In genomic region chr10:3774018-3774813, GRCh38 we compare ENCODE assay signal across 10 cellular contexts. TPM values are rescaled to one million over a fixed set of nuclear protein-coding genes. Genes with fewer than 3 reads are reported as not detected.
A peak's percentile ranks its signal among the peaks of the same experiment; 100 is the strongest.
DNase-seq lines count a peak whose midpoint lies in the region; ATAC-seq, FAIRE-seq and TF ChIP-seq lines count a peak whose summit lies in the region.
"Had no signal": no experiment of that assay in that cellular context is flagged by ENCODE, and none has a peak within 500 bp of the region (broad histone marks: within the 10 kb centered on the region; RNA-seq: fewer than 3 reads in every experiment).

No MANE protein-coding gene starts in this region.

- WGBS in HepG2 (ENCODE audit: low lambda C conversion rate) = 95% methylated on average over 16 of the region's 17 CpGs

- peaks cover 23% of the 10 kb centered on the region for H4K20me1 ChIP-seq in HepG2 (ENCODE audit: insufficient read depth, low read length)

- H3K4me3 ChIP-seq in cardiac fibroblast (replicated peaks in 1 of 2; ENCODE audit: low read depth in 2 of 2, low read length in 2 of 2) (no peak overlapping the region), HepG2 (replicated peaks in 1 of 3; ENCODE audit: insufficient read depth in 1 of 3, low read depth in 2 of 3, low read length in 3 of 3) (no peak overlapping the region), vagina (no peak overlapping the region)

- peaks cover 17 to 30% of the 10 kb centered on the region in 2 donors for H3K36me3 Mint-ChIP-seq in activated naive CD4-positive, alpha-beta T cell treated with anti-CD3 and anti-CD28 coated beads, Interleukin-2, amount 50 U/mL, for 72 hours

- H3K79me2 ChIP-seq in HepG2 (ENCODE audit: insufficient read depth, low read length) = peaks cover 7% of the 10 kb centered on the region

- no peak for TF ChIP-seq EP300 in HepG2 (IDR thresholded peaks at IDR 0.05; ENCODE audit: low read depth in 2 of 2, low read length in 2 of 2)
- no peak for TF ChIP-seq EP300 in HepG2 (CRISPR knock-in tag; IDR thresholded peaks at IDR 0.05; ENCODE audit: borderline replicate concordance)

- peaks cover 14% of the 10 kb centered on the region for H3K4me1 ChIP-seq in HepG2 (ENCODE audit: insufficient read depth, low read length)
- peaks cover 52% of the 10 kb centered on the region for H3K4me1 ChIP-seq in vagina

- no peak for TF ChIP-seq CTCF in cardiac fibroblast (IDR thresholded peaks at IDR 0.05; ENCODE audit: low read depth, low read length)
- no peak for TF ChIP-seq CTCF in HepG2 (CRISPR knock-in tag; IDR thresholded peaks at IDR 0.05)
- no peak for TF ChIP-seq CTCF in vagina (IDR thresholded peaks at IDR 0.05)

- FAIRE-seq in HepG2 (lab: Jason Lieb, UNC) = no peak
- FAIRE-seq in H54 (lab: Jason Lieb, UNC) = no peak

- POLR2A ChIA-PET in HepG2 (lab: Yijun Ruan, JAX) = interaction anchor here (1.0 to 3.6 kb wide), 8 partner anchors 9 to 78 kb away, joined by 3 to 21 read pairs (median 4); partner anchors contain the start of gene KLF6

- TF ChIP-seq POLR2A in HepG2 (IDR thresholded peaks at IDR 0.05; ENCODE audit: insufficient read depth in 1 of 2, low read depth in 2 of 2, low read length in 2 of 2) (peak in 1 of 2 experiments; percentile 42; a peak in 1 of 4 replicates), vagina (IDR thresholded peaks at IDR 0.05) (no peak), H54 (IDR thresholded peaks at IDR 0.05; ENCODE audit: low read depth, low read length) (no peak)

- peak overlapping the region; percentile 10 to 62 for H3K27ac Mint-ChIP-seq in activated naive CD4-positive, alpha-beta T cell treated with anti-CD3 and anti-CD28 coated beads, Interleukin-2, amount 50 U/mL, for 72 hours
- H3K27ac Mint-ChIP-seq: B cell had no signal

- ATAC-seq in activated naive CD4-positive, alpha-beta T cell treated with anti-CD3 and anti-CD28 coated beads, Interleukin-2, amount 50 U/mL, for 72 hours = no peak
- ATAC-seq in HepG2 (peak; percentile 35), HG03039 (IDR thresholded peaks at IDR 0.05; ENCODE audit: unreplicated experiment) (no peak), GM19395 (IDR thresholded peaks at IDR 0.05; ENCODE audit: unreplicated experiment) (no peak)

- BruUV-seq in HepG2 (replicated peaks; lab: Mats Ljungman, UMichigan) = no TSS peak

- no peak for TF ChIP-seq RAD21 in HepG2 (CRISPR knock-in tag; IDR thresholded peaks at IDR 0.05)

- no peaks in the 10 kb centered on the region for H3K9me3 Mint-ChIP-seq in activated naive CD4-positive, alpha-beta T cell treated with anti-CD3 and anti-CD28 coated beads, Interleukin-2, amount 50 U/mL, for 72 hours

- no peak overlapping the region for H3K9ac ChIP-seq in HepG2 (ENCODE audit: insufficient read depth, low read depth, low read length)

- H3K27ac ChIP-seq in HepG2 (ENCODE audit: extremely low read length, insufficient read depth, low read length) (no peak overlapping the region), vagina (peak overlapping the region; percentile 99)

- H2AFZ ChIP-seq in HepG2 (ENCODE audit: low read length) = no peak overlapping the region

- CTCF ChIA-PET in HepG2 (lab: Yijun Ruan, JAX; ENCODE audit: low intra/inter-chr PET ratio, low total read pairs) = no interaction called here

- peaks cover 9 to 22% of the 10 kb centered on the region in 2 experiments for H3K36me3 ChIP-seq in HepG2 (replicated peaks in 1 of 2; ENCODE audit: control insufficient read depth in 1 of 2, insufficient read depth in 2 of 2, low read length in 2 of 2)
- peaks cover 0 to 31% of the 10 kb centered on the region in 2 donors for H3K36me3 ChIP-seq in vagina

- no peak overlapping the region for H3K4me2 ChIP-seq in HepG2 (ENCODE audit: low read depth, low read length)

- no peaks in the 10 kb centered on the region for H3K9me3 ChIP-seq in HepG2 (ENCODE audit: low read length)
- no peaks in the 10 kb centered on the region for H3K9me3 ChIP-seq in vagina

- no peak for DNase-seq in activated naive CD4-positive, alpha-beta T cell treated with anti-CD3 and anti-CD28 coated beads, Interleukin-2, amount 50 U/mL, for 72 hours (ENCODE audit: low spot score in 2 of 2)
- DNase-seq in activated naive CD4-positive, alpha-beta T cell treated with Interleukin-2 at 50 U/mL for 16 hours = no peak
- DNase-seq in cardiac fibroblast (ENCODE audit: low read depth in 2 of 2) (peak; percentile 61 to 86), HepG2 (ENCODE audit: low spot score) (no peak), vagina (ENCODE audit: extremely low spot score in 2 of 2) (peak; percentile 9 to 82), H54 (ENCODE audit: insufficient read length, low spot score) (no peak)
- DNase-seq: NCI-H446 had no signal

- intact Hi-C loops in HepG2 (cut with micrococcal nuclease; ENCODE audit: unreplicated experiment) = loop anchor here (10.0 kb wide), 1 partner anchor 539 kb away; no protein-coding TSS in a partner anchor
- intact Hi-C loops in vagina (cut with DNase I) = no loop called here

- H3K27me3 ChIP-seq in HepG2 (ENCODE audit: control insufficient read depth in 1 of 2, insufficient read depth in 2 of 2, low read length in 2 of 2) = no peaks in the 10 kb centered on the region
- no peaks in the 10 kb centered on the region for H3K27me3 ChIP-seq in vagina

- in situ Hi-C loops in HepG2 (cut with HindIII; ENCODE audit: extremely low pct_ligation_motif_present, low pct_unique_long_range_greater_than_20kb) = loop anchor here (25.0 kb wide), 1 partner anchor 537 kb away; no protein-coding TSS in a partner anchor

TF ChIP-seq in HepG2, 621 proteins besides CTCF, POLR2A, EP300 and RAD21 (continues in another document):
- TF ChIP-seq ZC3H4 (CRISPR knock-in tag; IDR thresholded peaks at IDR 0.05; ENCODE audit: borderline replicate concordance) = peak; percentile 26; the same call in 1 of the 2 replicates
- peak; percentile 97 for TF ChIP-seq POLR2AphosphoS2 (IDR thresholded peaks at IDR 0.05; ENCODE audit: low read depth, low read length)
- peak; percentile 7 for TF ChIP-seq RBM22 (optimal IDR thresholded peaks at IDR 0.05; ENCODE audit: low read length)
- TF ChIP-seq ZNF432 (CRISPR knock-in tag; IDR thresholded peaks at IDR 0.05; ENCODE audit: borderline replicate concordance) = no peak
- no peak for TF ChIP-seq ZGPAT (CRISPR knock-in tag; IDR thresholded peaks at IDR 0.05)
- peak; percentile 22; the same call in 1 of the 2 replicates for TF ChIP-seq CHD2 (IDR thresholded peaks at IDR 0.05; ENCODE audit: low read depth, low read length)
- TF ChIP-seq ZNF704 (CRISPR knock-in tag; IDR thresholded peaks at IDR 0.05; ENCODE audit: borderline replicate concordance) = no peak
- no peak for TF ChIP-seq ZNF572 (CRISPR knock-in tag; IDR thresholded peaks at IDR 0.05)
- 0 out of 2 replicates have a peak, but pooled peaks have one; percentile 14 for TF ChIP-seq ZMYM3 (CRISPR knock-in tag; IDR thresholded peaks at IDR 0.05)
- no peak for TF ChIP-seq ZNF672 (CRISPR knock-in tag; IDR thresholded peaks at IDR 0.05)

RNA-seq across cellular contexts. Expression of gene KLF6, which starts 10.8 kb away (rescaled TPM):
- total RNA-seq in activated naive CD4-positive, alpha-beta T cell treated with anti-CD3 and anti-CD28 coated beads, Interleukin-2, amount 50 U/mL, for 72 hours = 100 to 1,000 TPM in 1 of 2 donors, 10 to 100 TPM in 1; 85.2 to 126 TPM
- total RNA-seq in HepG2 (2016; rRNA removed; fragmentation: Illumina TruSeq; extraction: Trizol) = 13.5 and 27.0 TPM in 2 replicates
- 17.4 and 21.1 TPM in 2 replicates for total RNA-seq in HepG2 (2016; cell fraction: cytosol; rRNA removed; fragmentation: Illumina TruSeq; extraction: Trizol; ENCODE audit: low read depth)
- 13.7 and 28.9 TPM in 2 replicates for total RNA-seq in HepG2 (2016; cell fraction: insoluble cytoplasmic fraction; rRNA removed; fragmentation: Illumina TruSeq; extraction: Trizol)
- total RNA-seq in HepG2 (2016; cell fraction: membrane; rRNA removed; fragmentation: Illumina TruSeq; extraction: Trizol) = 23.0 and 29.0 TPM in 2 replicates
- 106 and 113 TPM in 2 replicates for total RNA-seq in HepG2 (2016; cell fraction: nucleus; rRNA removed; fragmentation: Illumina TruSeq; extraction: Trizol)
- 71.9 and 75.4 TPM in 2 replicates for polyA plus RNA-seq in HepG2 (2011; rRNA removed)
- polyA plus RNA-seq in HepG2 (2011; cell fraction: cytosol; rRNA removed) = 35.6 and 36.3 TPM in 2 replicates
- 201 and 233 TPM in 2 replicates for polyA plus RNA-seq in HepG2 (2011; cell fraction: nucleus; rRNA removed)
- polyA plus RNA-seq in HepG2 (2012) = 28.6 and 64.6 TPM in 2 replicates
- polyA plus RNA-seq in HepG2 (2016; cell fraction: cytosol; fragmentation: Illumina TruSeq; extraction: Trizol; ENCODE audit: low read depth) = 2.8 and 3.6 TPM in 2 replicates
- 25.4 and 29.8 TPM in 2 replicates for polyA plus RNA-seq in HepG2 (2016; cell fraction: insoluble cytoplasmic fraction; fragmentation: Illumina TruSeq; extraction: Trizol; ENCODE audit: low read depth)
- polyA plus RNA-seq in HepG2 (2016; cell fraction: membrane; fragmentation: Illumina TruSeq; extraction: Trizol; ENCODE audit: low read depth) = 11.0 and 14.7 TPM in 2 replicates
- polyA plus RNA-seq in HepG2 (2016; cell fraction: nucleus; fragmentation: Illumina TruSeq; extraction: Trizol; ENCODE audit: insufficient read depth, low read depth) = 165 and 176 TPM in 2 replicates
- 46.3 and 318 TPM in 2 replicates for polyA minus RNA-seq in HepG2 (2011; rRNA and poly(A)+ RNA removed; ENCODE audit: low replicate concordance)
- polyA minus RNA-seq in HepG2 (2011; cell fraction: cytosol; rRNA and poly(A)+ RNA removed) = 50.8 and 67.4 TPM in 2 replicates
- polyA minus RNA-seq in HepG2 (2011; cell fraction: nucleus; rRNA and poly(A)+ RNA removed) = 544 and 615 TPM in 2 replicates
- total RNA-seq in vagina = 145 TPM

Comparison
In these comparisons a context has a peak if more than half of its experiments do, and no peak if none do; other contexts are left out.
1. DNase-seq: peak in cardiac fibroblast (2 of 2) and vagina (2 of 2); none in activated naive CD4-positive, alpha-beta T cell treated with anti-CD3 and anti-CD28 coated beads, Interleukin-2, amount 50 U/mL, for 72 hours (0 of 2), activated naive CD4-positive, alpha-beta T cell treated with Interleukin-2 at 50 U/mL for 16 hours (single experiment), HepG2 (single experiment) and H54 (single experiment).